In the genomic region with DNA sequence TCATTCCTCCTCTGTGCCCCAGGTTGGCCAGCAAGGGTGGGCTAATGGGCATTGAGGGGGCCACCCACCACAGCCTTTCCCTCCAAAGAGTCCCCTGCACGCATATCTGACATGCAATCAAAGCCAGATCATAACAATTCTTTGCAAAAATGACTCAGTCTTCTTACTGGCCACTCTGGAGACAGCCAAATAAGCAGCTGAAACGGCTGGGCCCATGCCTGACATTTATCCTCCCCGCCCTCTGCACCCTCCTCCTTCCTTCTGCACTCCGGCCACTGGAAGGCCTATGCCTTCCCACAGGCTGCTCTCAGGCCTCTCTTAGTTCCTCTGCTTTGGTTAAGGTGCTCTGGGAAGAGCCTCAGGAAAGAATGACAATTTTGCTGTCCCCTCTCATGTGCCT, we compare ENCODE assay signal across 29 cellular contexts. TPM values are rescaled to one million over a fixed set of nuclear protein-coding genes. Genes with fewer than 3 reads are reported as not detected.
DNase-seq lines count a peak whose midpoint lies in the region; ATAC-seq and TF ChIP-seq lines count a peak whose summit lies in the region.
"Had no signal": no experiment of that assay in that cellular context is flagged by ENCODE, and none has a peak within 500 bp of the region (broad histone marks: within the 10 kb centered on the region; RNA-seq: fewer than 3 reads in every experiment).

No MANE protein-coding gene starts in this region.

- no peak overlapping the region for H3K9ac ChIP-seq in SK-N-SH
- H3K9ac ChIP-seq in adipocyte (ENCODE audit: low read length) = peak overlapping the region; percentile 48

- no peaks in the 10 kb centered on the region for H3K79me2 ChIP-seq in SK-N-SH (ENCODE audit: insufficient read depth)

- POLR2A ChIA-PET in SK-N-SH (lab: Yijun Ruan, JAX) = no interaction called here

- TF ChIP-seq POLR2A in spleen (IDR thresholded peaks at IDR 0.05) = no peak

- H3K27me3 ChIP-seq in SK-N-SH (ENCODE audit: insufficient read depth) (no peaks in the 10 kb centered on the region), adipocyte (replicated peaks; ENCODE audit: control insufficient read depth, insufficient read depth, low read length) (no peaks in the 10 kb centered on the region), spleen (replicated peaks in 1 of 7) (no peaks in the 10 kb centered on the region), lower lobe of right lung (ENCODE audit: low read depth) (no peaks in the 10 kb centered on the region), ascending aorta (no peaks in the 10 kb centered on the region)
- H3K27me3 ChIP-seq: Peyer's patch, tibial artery had no signal

- DNase-seq in SK-N-SH = no peak
- DNase-seq in adipocyte (ENCODE audit: low read depth) = peak; percentile 26
- no peak for DNase-seq in left cardiac atrium
- DNase-seq in spleen = peak; percentile 47
- DNase-seq in lower lobe of right lung = no peak
- DNase-seq in ascending aorta (ENCODE audit: low spot score in 2 of 2) = no peak
- DNase-seq: activated CD4-positive, alpha-beta T cell treated with anti-CD3 and anti-CD28 coated beads for 36 hours; activated naive CD4-positive, alpha-beta T cell treated with anti-CD3 and anti-CD28 coated beads, Interleukin-2, amount 50 U/mL, for 16 hours; activated T-cell treated with anti-CD3 and anti-CD28 coated beads, Interleukin-2, amount 50 U/mL, for 72 hours; EL; NCI-H1417 treated with DMSO at 0.1 percent for 48 hours; NCI-H510A treated with DMSO at 0.1 percent for 48 hours; NK-92 treated with Interleukin-12 subunit alpha and Interleukin-12 subunit beta, amount 100 ng/mL, for 24 hours; stimulated activated CD4-positive, alpha-beta T cell treated with anti-CD3 and anti-CD28 coated beads, Interleukin-4, amount 100 ng/mL, for 1 hour; stimulated activated naive CD4-positive, alpha-beta T cell; T-helper 17 cell; tibial artery had no signal

- no peaks in the 10 kb centered on the region for H3K9me2 ChIP-seq in SK-N-SH

- no peaks in the 10 kb centered on the region for H3F3A ChIP-seq in SK-N-SH (replicated peaks; ENCODE audit: insufficient read depth)

- no peak for TF ChIP-seq CTCF in SK-N-SH (IDR thresholded peaks at IDR 0.05)
- TF ChIP-seq CTCF in spleen (IDR thresholded peaks at IDR 0.05 in 8 of 11, conservative IDR thresholded peaks at IDR 0.05 in 3 of 11) = no peak
- TF ChIP-seq CTCF in lower lobe of right lung (IDR thresholded peaks at IDR 0.05) = no peak
- TF ChIP-seq CTCF in ascending aorta (IDR thresholded peaks at IDR 0.05) = no peak

- no peak for TF ChIP-seq EP300 in SK-N-SH (IDR thresholded peaks at IDR 0.05; ENCODE audit: borderline replicate concordance in 1 of 2, low read depth in 1 of 2, low read length in 1 of 2)

- WGBS in SK-N-SH (ENCODE audit: low lambda C conversion rate) = 66% methylated on average over 4 of the region's 4 CpGs
- WGBS in spleen, 5 donors = 78 to 85% (median 81%) methylated on average over 4 of the region's 4 CpGs

- H3K4me2 ChIP-seq in SK-N-SH = no peak overlapping the region
- H3K4me2 ChIP-seq: smooth muscle cell had no signal

- CTCF ChIA-PET in SK-N-SH (lab: Yijun Ruan, JAX) = interaction anchor here (1.3 kb wide), 1 partner anchor 40 kb away, joined by 4 read pairs; no protein-coding TSS in a partner anchor

- intact Hi-C loops in left cardiac atrium (cut with DNase I) = no loop called here
- intact Hi-C loops in spleen (cut with DNase I; ENCODE audit: low total_unique reads) = no loop called here
- intact Hi-C loops in lower lobe of right lung (cut with DNase I) = no loop called here
- intact Hi-C loops in ascending aorta (cut with DNase I) = no loop called here

- ATAC-seq in SK-N-SH treated with all-trans-retinoic acid at 6 μM for 48 hours = 0 out of 3 replicates have a peak, but pooled peaks have one; percentile 46
- peak; percentile 76 to 89 for ATAC-seq in left cardiac atrium
- no peak for ATAC-seq in lower lobe of right lung
- ATAC-seq in HG03097 (IDR thresholded peaks at IDR 0.05; ENCODE audit: low FRiP score, unreplicated experiment) = no peak
- ATAC-seq: activated CD4-positive, alpha-beta T cell treated with anti-CD3 and anti-CD28 coated beads for 36 hours; activated T-cell treated with anti-CD3 and anti-CD28 coated beads, Interleukin-2, amount 50 U/mL, for 72 hours; T-helper 17 cell had no signal

- H2AFZ ChIP-seq in SK-N-SH (ENCODE audit: low read depth) = no peak overlapping the region

- H3K27ac ChIP-seq in SK-N-SH (ENCODE audit: low read depth in 2 of 2, low read length in 1 of 2) (no peak overlapping the region), spleen (no peak overlapping the region), lower lobe of right lung (no peak overlapping the region), ascending aorta (no peak overlapping the region)
- H3K27ac ChIP-seq: 22Rv1, C4-2B, Peyer's patch, tibial artery had no signal

- H3K9me3 ChIP-seq in SK-N-SH (no peaks in the 10 kb centered on the region), adipocyte (ENCODE audit: control insufficient read depth, low read length) (no peaks in the 10 kb centered on the region), spleen (no peaks in the 10 kb centered on the region), lower lobe of right lung (no peaks in the 10 kb centered on the region), ascending aorta (no peaks in the 10 kb centered on the region)
- H3K9me3 ChIP-seq: Peyer's patch, tibial artery had no signal

- H3K4me1 ChIP-seq in SK-N-SH (ENCODE audit: control insufficient read depth in 1 of 2, insufficient read depth in 2 of 2, low read depth in 1 of 2, low read length in 1 of 2) = 0 out of 4 replicates have a peak, but pooled peaks cover 0 to 5% of the 10 kb centered on the region in 2 experiments
- peaks cover 13% of the 10 kb centered on the region for H3K4me1 ChIP-seq in adipocyte (ENCODE audit: control insufficient read depth, insufficient read depth, low read length)
- peaks cover 3 to 31% (median 22%) of the 10 kb centered on the region in 6 donors for H3K4me1 ChIP-seq in spleen
- peaks cover 6% of the 10 kb centered on the region for H3K4me1 ChIP-seq in lower lobe of right lung
- H3K4me1 ChIP-seq in ascending aorta = no peaks in the 10 kb centered on the region
- H3K4me1 ChIP-seq: Peyer's patch, tibial artery had no signal

- H4K20me1 ChIP-seq in SK-N-SH (ENCODE audit: insufficient read depth) = no peaks in the 10 kb centered on the region

- no peaks in the 10 kb centered on the region for H3K36me3 ChIP-seq in SK-N-SH (replicated peaks in 1 of 2; ENCODE audit: control insufficient read depth in 1 of 2, insufficient read depth in 2 of 2, low read length in 1 of 2)
- no peaks in the 10 kb centered on the region for H3K36me3 ChIP-seq in adipocyte (ENCODE audit: control insufficient read depth, insufficient read depth, low read length, severe bottlenecking)
- no peaks in the 10 kb centered on the region for H3K36me3 ChIP-seq in spleen
- H3K36me3 ChIP-seq in lower lobe of right lung = no peaks in the 10 kb centered on the region
- H3K36me3 ChIP-seq in ascending aorta = no peaks in the 10 kb centered on the region
- H3K36me3 ChIP-seq: Peyer's patch, tibial artery had no signal

- no peak for TF ChIP-seq RAD21 in SK-N-SH (IDR thresholded peaks at IDR 0.05; ENCODE audit: low read length)

- no peak overlapping the region for H3K4me3 ChIP-seq in SK-N-SH (ENCODE audit: low read depth in 2 of 2, low read length in 1 of 2)
- no peak overlapping the region for H3K4me3 ChIP-seq in adipocyte (ENCODE audit: low read length)
- no peak overlapping the region for H3K4me3 ChIP-seq in spleen
- H3K4me3 ChIP-seq in lower lobe of right lung = no peak overlapping the region
- H3K4me3 ChIP-seq in ascending aorta = no peak overlapping the region
- H3K4me3 ChIP-seq: Peyer's patch, smooth muscle cell, tibial artery had no signal

TF ChIP-seq in SK-N-SH treated with all-trans-retinoic acid at 6 μM for 48 hours, 23 proteins besides CTCF, POLR2A, EP300 and RAD21 (continues in another document):
- TF ChIP-seq OSR1 (CRISPR knock-in tag; IDR thresholded peaks at IDR 0.05) = no peak
- no peak for TF ChIP-seq TOX (CRISPR knock-in tag; IDR thresholded peaks at IDR 0.05; ENCODE audit: borderline replicate concordance)
- no peak for TF ChIP-seq ZNF70 (CRISPR knock-in tag; IDR thresholded peaks at IDR 0.05)
- TF ChIP-seq ZNF8 (CRISPR knock-in tag; IDR thresholded peaks at IDR 0.05) = no peak
- TF ChIP-seq BACH2 (CRISPR knock-in tag; IDR thresholded peaks at IDR 0.05; ENCODE audit: borderline replicate concordance) = no peak
- TF ChIP-seq CSDC2 (CRISPR knock-in tag; IDR thresholded peaks at IDR 0.05) = no peak
- TF ChIP-seq ESRRG (CRISPR knock-in tag; IDR thresholded peaks at IDR 0.05) = no peak

TF ChIP-seq in SK-N-SH, 30 proteins besides CTCF, POLR2A, EP300 and RAD21 (continues in another document):
- TF ChIP-seq, protein P1, sequence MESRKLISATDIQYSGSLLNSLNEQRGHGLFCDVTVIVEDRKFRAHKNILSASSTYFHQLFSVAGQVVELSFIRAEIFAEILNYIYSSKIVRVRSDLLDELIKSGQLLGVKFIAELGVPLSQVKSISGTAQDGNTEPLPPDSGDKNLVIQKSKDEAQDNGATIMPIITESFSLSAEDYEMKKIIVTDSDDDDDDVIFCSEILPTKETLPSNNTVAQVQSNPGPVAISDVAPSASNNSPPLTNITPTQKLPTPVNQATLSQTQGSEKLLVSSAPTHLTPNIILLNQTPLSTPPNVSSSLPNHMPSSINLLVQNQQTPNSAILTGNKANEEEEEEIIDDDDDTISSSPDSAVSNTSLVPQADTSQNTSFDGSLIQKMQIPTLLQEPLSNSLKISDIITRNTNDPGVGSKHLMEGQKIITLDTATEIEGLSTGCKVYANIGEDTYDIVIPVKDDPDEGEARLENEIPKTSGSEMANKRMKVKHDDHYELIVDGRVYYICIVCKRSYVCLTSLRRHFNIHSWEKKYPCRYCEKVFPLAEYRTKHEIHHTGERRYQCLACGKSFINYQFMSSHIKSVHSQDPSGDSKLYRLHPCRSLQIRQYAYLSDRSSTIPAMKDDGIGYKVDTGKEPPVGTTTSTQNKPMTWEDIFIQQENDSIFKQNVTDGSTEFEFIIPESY (IDR thresholded peaks at IDR 0.05; ENCODE audit: borderline replicate concordance, low read depth) = no peak
- no peak for TF ChIP-seq SIN3A (IDR thresholded peaks at IDR 0.05; ENCODE audit: borderline replicate concordance, low read depth, low read length)
- TF ChIP-seq, protein P2, sequence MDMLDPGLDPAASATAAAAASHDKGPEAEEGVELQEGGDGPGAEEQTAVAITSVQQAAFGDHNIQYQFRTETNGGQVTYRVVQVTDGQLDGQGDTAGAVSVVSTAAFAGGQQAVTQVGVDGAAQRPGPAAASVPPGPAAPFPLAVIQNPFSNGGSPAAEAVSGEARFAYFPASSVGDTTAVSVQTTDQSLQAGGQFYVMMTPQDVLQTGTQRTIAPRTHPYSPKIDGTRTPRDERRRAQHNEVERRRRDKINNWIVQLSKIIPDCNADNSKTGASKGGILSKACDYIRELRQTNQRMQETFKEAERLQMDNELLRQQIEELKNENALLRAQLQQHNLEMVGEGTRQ (IDR thresholded peaks at IDR 0.05; ENCODE audit: borderline replicate concordance, low read depth, low read length) = no peak

RNA-seq across cellular contexts. Expression of a gene that starts 29.2 kb away (rescaled TPM):
- polyA plus RNA-seq in SK-N-SH (2012; rRNA removed) (not detected in 2 replicates), spleen (under 1 TPM; under 0.01 to 0.15 (median 0.06) TPM)
- under 0.01 TPM in 1 of 2 replicates, not detected in the other for polyA plus RNA-seq in SK-N-SH (2012; cell fraction: cytosol; rRNA removed)
- 0.01 TPM in 2 replicates for polyA plus RNA-seq in SK-N-SH (2012; cell fraction: nucleus; rRNA removed)
- total RNA-seq in left cardiac atrium (under 1 TPM; 0.05 to 0.12 TPM), spleen (under 1 TPM in 5 of 7 donors, not detected in 2; 0.06 to 0.63 (median 0.09) TPM), lower lobe of right lung (1.0 TPM), ascending aorta (not detected)
- total RNA-seq: activated CD4-positive, alpha-beta T cell treated with anti-CD3 and anti-CD28 coated beads for 36 hours; H4; M059J; Peyer's patch; pulmonary artery endothelial cell; SK-MEL-5; T-helper 17 cell had no signal
- polyA plus RNA-seq: IgD-negative memory B cell, liver, smooth muscle cell had no signal

Comparison
In these comparisons a context has a peak if more than half of its experiments do, and no peak if none do; other contexts are left out.
1. ATAC-seq: peak in SK-N-SH treated with all-trans-retinoic acid at 6 μM for 48 hours (single experiment) and left cardiac atrium (2 of 2); none in lower lobe of right lung (0 of 2) and HG03097 (single experiment).
2. DNase-seq: peak in adipocyte (single experiment) and spleen (single experiment); none in SK-N-SH (single experiment), left cardiac atrium (single experiment), lower lobe of right lung (single experiment) and ascending aorta (0 of 2).